Comparison of ENCODE assay signal across 2 cellular contexts in genomic region chr16:23877107-23878070, GRCh38.
TF ChIP-seq lines count a peak whose summit lies in the region.

No MANE protein-coding gene starts in this region.

TF ChIP-seq in HepG2, 621 proteins besides CTCF, POLR2A, EP300 and RAD21:
- TF ChIP-seq ZNF646 (CRISPR knock-in tag; IDR thresholded peaks at IDR 0.05) (no peak), STAG1 (CRISPR knock-in tag; IDR thresholded peaks at IDR 0.05) (0 out of 2 replicates have a peak, but pooled peaks have one; percentile 13)

TF ChIP-seq in GM12878, 131 proteins besides CTCF, POLR2A, EP300 and RAD21:
- TF ChIP-seq SMC3 (IDR thresholded peaks at IDR 0.05; ENCODE audit: borderline replicate concordance, low read length): peak; percentile 13; the same call in 1 of the 2 replicates
- no peak for TF ChIP-seq BRCA1 (IDR thresholded peaks at IDR 0.05; ENCODE audit: low read depth, low read length)
- TF ChIP-seq BCLAF1 (IDR thresholded peaks at IDR 0.05): no peak
- no peak for TF ChIP-seq ZNF24 (IDR thresholded peaks at IDR 0.05)
- no peak for TF ChIP-seq MYB (IDR thresholded peaks at IDR 0.05; ENCODE audit: borderline replicate concordance, low read depth, low read length)
- no peak for TF ChIP-seq KLF5 (IDR thresholded peaks at IDR 0.05; ENCODE audit: partially characterized antibody)
- TF ChIP-seq FOXM1 (IDR thresholded peaks at IDR 0.05; ENCODE audit: low read depth, low read length): 0 out of 2 replicates have a peak, but pooled peaks have one; percentile 13
- TF ChIP-seq ZNF217 (IDR thresholded peaks at IDR 0.05): no peak
- peak; percentile 18; the same call in 1 of the 2 replicates for TF ChIP-seq CREM (IDR thresholded peaks at IDR 0.05; ENCODE audit: low read depth)
- TF ChIP-seq SP1 (IDR thresholded peaks at IDR 0.05; ENCODE audit: low read depth, low read length): no peak
- no peak for TF ChIP-seq NR2F1 (conservative IDR thresholded peaks at IDR 0.05)
- peak; percentile 70 for TF ChIP-seq RUNX3 (IDR thresholded peaks at IDR 0.05; ENCODE audit: low read length)
- TF ChIP-seq SKIL (IDR thresholded peaks at IDR 0.05; ENCODE audit: low read depth, poor library complexity, severe bottlenecking): no peak
- no peak for TF ChIP-seq ATF7 (IDR thresholded peaks at IDR 0.05; ENCODE audit: low read depth)
- 0 out of 2 replicates have a peak, but pooled peaks have one; percentile 9 for TF ChIP-seq ZBED1 (IDR thresholded peaks at IDR 0.05; ENCODE audit: borderline replicate concordance)
- peak; percentile 53; the same call in 1 of the 2 replicates for TF ChIP-seq ATF2 (IDR thresholded peaks at IDR 0.05; ENCODE audit: low read length)
- peak; percentile 50 for TF ChIP-seq JUNB (IDR thresholded peaks at IDR 0.05)
- TF ChIP-seq NFIC (IDR thresholded peaks at IDR 0.05; ENCODE audit: low read depth, low read length): peak; percentile 53
- TF ChIP-seq HDAC6 (IDR thresholded peaks at IDR 0.05; ENCODE audit: unreplicated experiment): no peak
- no peak for TF ChIP-seq YBX1 (IDR thresholded peaks at IDR 0.05)
- no peak for TF ChIP-seq HSF1 (IDR thresholded peaks at IDR 0.05; ENCODE audit: low read depth, low read length)
